1 cellular context compared by ENCODE assay signal in genomic region chr3:183913580-183913920, GRCh38.
TF ChIP-seq lines count a peak whose summit lies in the region.

No MANE protein-coding gene starts in this region.

TF ChIP-seq in HepG2, 621 proteins besides CTCF, POLR2A, EP300 and RAD21 (continued from another document):
- TF ChIP-seq REST (IDR thresholded peaks at IDR 0.05; ENCODE audit: borderline replicate concordance in 1 of 2, low read depth in 1 of 2, low read length in 2 of 2) (no peak), ZNF260 (CRISPR knock-in tag; IDR thresholded peaks at IDR 0.05; ENCODE audit: borderline replicate concordance, low read depth) (no peak), ISL2 (CRISPR knock-in tag; IDR thresholded peaks at IDR 0.05) (no peak), HNF1A (IDR thresholded peaks at IDR 0.05; ENCODE audit: low read depth) (no peak), HNF1A (CRISPR knock-in tag; IDR thresholded peaks at IDR 0.05; ENCODE audit: borderline replicate concordance) (no peak), ZNF451 (CRISPR knock-in tag; IDR thresholded peaks at IDR 0.05) (no peak), ZNF24 (IDR thresholded peaks at IDR 0.05) (no peak), GFI1 (CRISPR knock-in tag; IDR thresholded peaks at IDR 0.05; ENCODE audit: borderline replicate concordance) (no peak), STAG1 (CRISPR knock-in tag; IDR thresholded peaks at IDR 0.05) (no peak), MBNL3 (CRISPR knock-in tag; conservative IDR thresholded peaks at IDR 0.05) (no peak), IRF9 (CRISPR knock-in tag; IDR thresholded peaks at IDR 0.05; ENCODE audit: borderline replicate concordance) (no peak), ZNF34 (CRISPR knock-in tag; IDR thresholded peaks at IDR 0.05; ENCODE audit: borderline replicate concordance) (no peak), KLF15 (CRISPR knock-in tag; IDR thresholded peaks at IDR 0.05; ENCODE audit: borderline replicate concordance) (no peak), ARNT2 (CRISPR knock-in tag; IDR thresholded peaks at IDR 0.05; ENCODE audit: low read depth) (no peak), ELK4 (CRISPR knock-in tag; IDR thresholded peaks at IDR 0.05; ENCODE audit: borderline replicate concordance) (no peak), KDM4B (CRISPR knock-in tag; IDR thresholded peaks at IDR 0.05) (no peak), ERF (CRISPR knock-in tag; IDR thresholded peaks at IDR 0.05) (no peak), NAIF1 (CRISPR knock-in tag; IDR thresholded peaks at IDR 0.05; ENCODE audit: borderline replicate concordance) (no peak), ZNF644 (CRISPR knock-in tag; IDR thresholded peaks at IDR 0.05; ENCODE audit: low read depth) (0 out of 2 replicates have a peak, but pooled peaks have one; percentile 3), ZBTB21 (CRISPR knock-in tag; IDR thresholded peaks at IDR 0.05) (no peak)
- TF ChIP-seq, protein P1, sequence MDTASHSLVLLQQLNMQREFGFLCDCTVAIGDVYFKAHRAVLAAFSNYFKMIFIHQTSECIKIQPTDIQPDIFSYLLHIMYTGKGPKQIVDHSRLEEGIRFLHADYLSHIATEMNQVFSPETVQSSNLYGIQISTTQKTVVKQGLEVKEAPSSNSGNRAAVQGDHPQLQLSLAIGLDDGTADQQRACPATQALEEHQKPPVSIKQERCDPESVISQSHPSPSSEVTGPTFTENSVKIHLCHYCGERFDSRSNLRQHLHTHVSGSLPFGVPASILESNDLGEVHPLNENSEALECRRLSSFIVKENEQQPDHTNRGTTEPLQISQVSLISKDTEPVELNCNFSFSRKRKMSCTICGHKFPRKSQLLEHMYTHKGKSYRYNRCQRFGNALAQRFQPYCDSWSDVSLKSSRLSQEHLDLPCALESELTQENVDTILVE (CRISPR knock-in tag; IDR thresholded peaks at IDR 0.05), result no peak
